ENCODE assay signal across 29 cellular contexts in the genomic region with DNA sequence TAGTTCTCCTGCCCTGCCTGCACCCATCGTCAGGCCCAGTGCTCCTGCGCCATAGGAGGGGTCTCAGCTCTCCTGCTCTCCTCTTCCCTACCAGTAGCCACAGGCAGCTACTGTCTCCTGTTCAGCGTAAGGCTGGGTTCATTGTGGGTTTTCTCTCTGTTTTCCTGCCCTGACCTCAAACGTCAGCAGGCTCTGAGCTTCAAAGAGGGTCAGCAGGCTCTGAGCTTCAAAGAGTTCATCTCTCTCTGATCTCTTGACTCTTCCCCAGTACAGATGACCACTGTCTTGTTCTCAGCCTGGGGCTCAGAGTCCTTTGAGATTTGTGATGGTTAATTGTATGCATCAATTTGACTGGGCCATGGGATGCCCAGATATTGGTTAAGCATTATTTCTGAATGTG. TPM values are rescaled to one million over a fixed set of nuclear protein-coding genes. Genes with fewer than 3 reads are reported as not detected.
"Had no signal": no experiment of that assay in that cellular context is flagged by ENCODE, and none has a peak within 500 bp of the region (broad histone marks: within the 10 kb centered on the region; RNA-seq: fewer than 3 reads in every experiment).

No MANE protein-coding gene starts in this region.

- H3K36me3 ChIP-seq: adrenal gland had no signal

- H3K4me1 ChIP-seq: adrenal gland had no signal

- H3K27me3 ChIP-seq: adrenal gland had no signal

- H3K9me3 Mint-ChIP-seq: activated naive CD4-positive, alpha-beta T cell treated with anti-CD3 and anti-CD28 coated beads for 36 hours; activated T-helper 17 cell treated with anti-CD3 and anti-CD28 coated beads, Interleukin-2, amount 50 U/mL, for 72 hours had no signal

- ATAC-seq: activated CD4-positive, alpha-beta T cell treated with anti-CD3 and anti-CD28 coated beads for 36 hours; activated T-helper 17 cell treated with anti-CD3 and anti-CD28 coated beads, Interleukin-2, amount 50 U/mL, for 72 hours; PC-3 had no signal

- H3K27ac Mint-ChIP-seq: activated CD4-positive, alpha-beta T cell treated with anti-CD3 and anti-CD28 coated beads for 36 hours; activated naive CD4-positive, alpha-beta T cell treated with anti-CD3 and anti-CD28 coated beads for 36 hours; activated naive CD8-positive, alpha-beta T cell; activated T-helper 17 cell treated with anti-CD3 and anti-CD28 coated beads, Interleukin-2, amount 50 U/mL, for 72 hours had no signal

- H3K4me3 Mint-ChIP-seq: activated CD4-positive, alpha-beta T cell treated with anti-CD3 and anti-CD28 coated beads for 36 hours; activated naive CD4-positive, alpha-beta T cell treated with anti-CD3 and anti-CD28 coated beads for 36 hours; activated naive CD8-positive, alpha-beta T cell; activated T-helper 17 cell treated with anti-CD3 and anti-CD28 coated beads, Interleukin-2, amount 50 U/mL, for 72 hours had no signal

- DNase-seq: activated CD4-positive, alpha-beta T cell treated with anti-CD3 and anti-CD28 coated beads for 36 hours; activated CD4-positive, alpha-beta T cell treated with anti-CD3 and anti-CD28 coated beads, Interleukin-2, amount 50 U/mL, for 4 hours; activated CD8-positive, alpha-beta memory T cell treated with anti-CD3 and anti-CD28 coated beads for 24 hours; activated gamma-delta T cell; activated naive CD4-positive, alpha-beta T cell treated with anti-CD3 and anti-CD28 coated beads for 36 hours; activated T-cell treated with anti-CD3 and anti-CD28 coated beads for 4 hours; activated T-cell treated with anti-CD3 and anti-CD28 coated beads, Interleukin-2, amount 50 U/mL, for 48 hours; adrenal gland; anterior cingulate cortex; cerebellar nuclear complex; Kasumi-1; KBM-7; NCI-H1048; NCI-H146; NCI-H1930; NCI-H2171; NCI-H226; NCI-H510A; NCI-H69; NK-92 treated with Interleukin-12 subunit alpha and Interleukin-12 subunit beta, amount 100 ng/mL, for 24 hours; PC-3; SHP77 treated with DMSO at 0.1 percent for 48 hours; T-helper 1 cell had no signal

- H3K4me3 ChIP-seq: adrenal gland had no signal

- H3K27ac ChIP-seq: adrenal gland, VCaP had no signal

RNA-seq across cellular contexts. Expression of a gene that starts 4.6 kb away (rescaled TPM):
- total RNA-seq: activated CD4-positive, alpha-beta T cell treated with anti-CD3 and anti-CD28 coated beads for 36 hours; activated naive CD4-positive, alpha-beta T cell treated with anti-CD3 and anti-CD28 coated beads for 36 hours; activated T-helper 17 cell treated with anti-CD3 and anti-CD28 coated beads, Interleukin-2, amount 50 U/mL, for 72 hours; cardiac septum; M059J; PC-3; T-helper 2 cell treated with Interferon-gamma antibody and Interleukin-4, amounts not matched to agents 100 ng/mL and 5 ng/mL, for 36 hours had no signal
